In the genomic region with DNA sequence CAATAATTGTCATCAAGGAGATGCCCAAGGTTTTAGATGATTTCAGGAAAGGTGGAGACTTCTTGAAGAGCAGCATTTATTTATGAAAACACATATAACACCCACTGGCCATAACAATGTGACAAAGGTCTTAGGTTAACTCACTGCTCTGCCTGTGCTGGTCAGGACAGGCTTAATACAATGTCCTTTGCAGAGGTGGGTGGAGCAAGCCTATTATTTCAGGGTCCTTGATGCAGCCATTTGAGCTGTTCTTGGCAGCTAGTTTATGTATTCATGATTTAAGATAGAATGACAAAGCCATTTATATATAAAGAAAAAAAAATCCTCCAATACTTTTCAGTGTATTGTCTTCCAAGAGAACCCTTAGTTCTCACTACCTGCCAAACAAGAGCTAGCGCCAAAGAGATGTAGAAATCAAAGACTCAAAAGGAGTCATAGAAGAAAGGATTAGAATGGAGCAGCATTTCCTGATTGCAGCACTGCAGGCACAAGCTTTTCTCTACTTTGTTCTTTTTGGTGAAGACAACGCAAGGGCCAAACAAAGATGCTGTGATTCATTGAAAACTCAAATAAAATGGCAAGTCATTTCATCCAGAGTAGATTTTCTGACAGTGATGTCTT, we compare ENCODE assay signal across 19 cellular contexts.
DNase-seq lines count a peak whose midpoint lies in the region; ATAC-seq, FAIRE-seq and TF ChIP-seq lines count a peak whose summit lies in the region.
"Had no signal": no experiment of that assay in that cellular context is flagged by ENCODE, and none has a peak within 500 bp of the region (broad histone marks: within the 10 kb centered on the region; RNA-seq: fewer than 3 reads in every experiment).

No MANE protein-coding gene starts in this region.

- no peak overlapping the region for H3K27ac ChIP-seq in neural progenitor cell
- H3K27ac ChIP-seq: BLaER1 treated with 17β-estradiol and CSF1 and Interleukin-3, amounts not matched to agents 10 nM and 100 nM had no signal

- no peaks in the 10 kb centered on the region for H3K79me2 ChIP-seq in neural progenitor cell (ENCODE audit: low read depth)

- H3K4me3 Mint-ChIP-seq in neural progenitor cell, result no peak overlapping the region
- H3K4me3 Mint-ChIP-seq: IgD-negative memory B cell had no signal

- peak overlapping the region; percentile 10 for H2AFZ ChIP-seq in neural progenitor cell (replicated peaks)

- H3K27me3 Mint-ChIP-seq in neural progenitor cell (ENCODE audit: insufficient read depth, low read depth), result no peaks in the 10 kb centered on the region

- H3K4me1 Mint-ChIP-seq in neural progenitor cell, result peaks cover 11% of the 10 kb centered on the region
- H3K4me1 Mint-ChIP-seq: IgD-negative memory B cell had no signal

- no peak for ATAC-seq in GM18502 (IDR thresholded peaks at IDR 0.05; ENCODE audit: poor library complexity, unreplicated experiment)

- DNase-seq in HTR-8/SVneo (ENCODE audit: insufficient read length, low spot score) (no peak), NCI-H2227 (lab: John Stamatoyannopoulos, UW; ENCODE audit: unreplicated experiment) (peak; percentile 35), bronchial epithelial cell (ENCODE audit: low read depth) (peak; percentile 68), neural progenitor cell (ENCODE audit: low spot score) (peak; percentile 11), dedifferentiated amniotic fluid mesenchymal stem cell (ENCODE audit: extremely low spot score) (no peak), GM03348 (ENCODE audit: low spot score) (no peak)
- DNase-seq in central memory CD4-positive, alpha-beta T cell, result no peak
- DNase-seq: Kasumi-1, NCI-H1105, NCI-H1694, NCI-H526 treated with DMSO at 0.1 percent for 48 hours, RPMI8226, SIG-M5 had no signal

- FAIRE-seq in HTR-8/SVneo (lab: Jason Lieb, UNC), result peak; percentile 26
- no peak for FAIRE-seq in bronchial epithelial cell (lab: Jason Lieb, UNC)
- FAIRE-seq: A204.1, GM19239 had no signal

- no peaks in the 10 kb centered on the region for H3K9me3 Mint-ChIP-seq in neural progenitor cell

- H3K27ac Mint-ChIP-seq in neural progenitor cell, result no peak overlapping the region
- H3K27ac Mint-ChIP-seq: IgD-negative memory B cell had no signal

- H3K4me1 ChIP-seq in neural progenitor cell, result peaks cover 12% of the 10 kb centered on the region
- H3K4me1 ChIP-seq: BLaER1 treated with 17β-estradiol and CSF1 and Interleukin-3, amounts not matched to agents 10 nM and 100 nM; HAP-1 had no signal

- H3K4me3 ChIP-seq in bronchial epithelial cell (ENCODE audit: low read depth, low read length) (no peak overlapping the region), neural progenitor cell (no peak overlapping the region)
- H3K4me3 ChIP-seq: BLaER1 treated with 17β-estradiol and CSF1 and Interleukin-3, amounts not matched to agents 10 nM and 100 nM; HAP-1 had no signal

- no peak overlapping the region for H3K9ac ChIP-seq in neural progenitor cell
- H3K9ac ChIP-seq: BLaER1 treated with 17β-estradiol and CSF1 and Interleukin-3, amounts not matched to agents 10 nM and 100 nM had no signal

- no peaks in the 10 kb centered on the region for H3K36me3 Mint-ChIP-seq in neural progenitor cell

- H3F3A ChIP-seq in neural progenitor cell (ENCODE audit: low read depth), result no peaks in the 10 kb centered on the region

- no peaks in the 10 kb centered on the region for H3K36me3 ChIP-seq in bronchial epithelial cell (ENCODE audit: control insufficient read depth, insufficient read depth, low read length)
- no peaks in the 10 kb centered on the region for H3K36me3 ChIP-seq in neural progenitor cell
- H3K36me3 ChIP-seq: BLaER1 treated with 17β-estradiol and CSF1 and Interleukin-3, amounts not matched to agents 10 nM and 100 nM; HAP-1 had no signal

- TF ChIP-seq CTCF in bronchial epithelial cell (IDR thresholded peaks at IDR 0.05; ENCODE audit: insufficient read depth, low read length, severe bottlenecking) (no peak), neural progenitor cell (IDR thresholded peaks at IDR 0.05) (no peak)

- H3K9me3 ChIP-seq in neural progenitor cell (ENCODE audit: low read depth), result no peaks in the 10 kb centered on the region
- H3K9me3 ChIP-seq: BLaER1 treated with 17β-estradiol and CSF1 and Interleukin-3, amounts not matched to agents 10 nM and 100 nM; HAP-1 had no signal

- H4K20me1 ChIP-seq in neural progenitor cell (ENCODE audit: low read depth), result no peaks in the 10 kb centered on the region
- H4K20me1 ChIP-seq: BLaER1 treated with 17β-estradiol and CSF1 and Interleukin-3, amounts not matched to agents 10 nM and 100 nM had no signal

- peak overlapping the region; percentile 39 for H3K4me2 ChIP-seq in neural progenitor cell
- H3K4me2 ChIP-seq: BLaER1 treated with 17β-estradiol and CSF1 and Interleukin-3, amounts not matched to agents 10 nM and 100 nM had no signal

- H3K27me3 ChIP-seq in bronchial epithelial cell (ENCODE audit: control insufficient read depth, insufficient read depth, low read length), result no peaks in the 10 kb centered on the region
- no peaks in the 10 kb centered on the region for H3K27me3 ChIP-seq in neural progenitor cell
- H3K27me3 ChIP-seq: BLaER1 treated with 17β-estradiol and CSF1 and Interleukin-3, amounts not matched to agents 10 nM and 100 nM had no signal

Comparison
In these comparisons a context has a peak if more than half of its experiments do, and no peak if none do; other contexts are left out.
1. DNase-seq: peak in NCI-H2227 (single experiment), bronchial epithelial cell (single experiment) and neural progenitor cell (single experiment); none in HTR-8/SVneo (single experiment), central memory CD4-positive, alpha-beta T cell (single experiment), dedifferentiated amniotic fluid mesenchymal stem cell (single experiment) and GM03348 (single experiment).